8 cellular contexts compared by ENCODE assay signal in genomic region chr1:1943834-1944570, GRCh38. TPM values are rescaled to one million over a fixed set of nuclear protein-coding genes. Genes with fewer than 3 reads are reported as not detected.
DNase-seq lines count a peak whose midpoint lies in the region; ATAC-seq, FAIRE-seq and TF ChIP-seq lines count a peak whose summit lies in the region.

No MANE protein-coding gene starts in this region.

- H3K4me1 ChIP-seq in OCI-LY3 (ENCODE audit: low read length) (peaks cover 6% of the 10 kb centered on the region; the same call in 1 of the 2 replicates), trophoblast cell (ENCODE audit: control insufficient read depth in 1 of 2, insufficient read depth in 2 of 2, low read length in 2 of 2) (peaks cover 0 to 1% of the 10 kb centered on the region in 2 experiments), aorta (ENCODE audit: control insufficient read depth in 1 of 2, insufficient read depth in 2 of 2, low read length in 2 of 2) (no peaks in the 10 kb centered on the region)

- no peak overlapping the region for H3K23ac ChIP-seq in trophoblast cell (ENCODE audit: low read length)

- ATAC-seq in aorta (ENCODE audit: low FRiP score) (peak; percentile 69), GM18868 (IDR thresholded peaks at IDR 0.05; ENCODE audit: unreplicated experiment) (no peak)

- H3K9me3 ChIP-seq in OCI-LY3 (ENCODE audit: insufficient read depth, low read length): no peaks in the 10 kb centered on the region
- no peaks in the 10 kb centered on the region for H3K9me3 ChIP-seq in trophoblast cell (ENCODE audit: insufficient read depth, low read depth, low read length)
- no peaks in the 10 kb centered on the region for H3K9me3 ChIP-seq in aorta (ENCODE audit: control insufficient read depth, low read length)

- H2BK5ac ChIP-seq in trophoblast cell (ENCODE audit: low read depth, low read length, poor library complexity): no peak overlapping the region

- H4K20me1 ChIP-seq in OCI-LY3 (ENCODE audit: insufficient read depth, low read length): no peaks in the 10 kb centered on the region

- H3K18ac ChIP-seq in trophoblast cell (ENCODE audit: low read length): no peak overlapping the region

- H2BK12ac ChIP-seq in trophoblast cell (ENCODE audit: low read length): no peak overlapping the region

- no peaks in the 10 kb centered on the region for H3K9me3 Mint-ChIP-seq in activated T-helper 1 cell treated with anti-CD3 and anti-CD28 coated beads, Interleukin-12 subunit alpha, Interleukin-12 subunit beta, Interleukin-2, Interleukin-4 antibody, amounts not matched to agents 30 ng/mL and 10 ng/mL and 1 ng/mL, durations not matched to agents 14 hours and 24 hours and 36 hours

- no CpG with 5 or more reads among the region's 37 CpGs for WGBS in trophoblast cell (ENCODE audit: extremely low coverage, insufficient coverage, insufficient read length)
- 8 to 12% methylated on average over 35 to 37 of the region's 37 CpGs for WGBS in aorta, 2 donors

- H2AK5ac ChIP-seq in trophoblast cell (ENCODE audit: low read length): no peak overlapping the region

- H3K27me3 ChIP-seq in OCI-LY3 (ENCODE audit: low read depth, low read length): no peaks in the 10 kb centered on the region
- H3K27me3 ChIP-seq in trophoblast cell (ENCODE audit: insufficient read depth, low read length): no peaks in the 10 kb centered on the region
- no peaks in the 10 kb centered on the region for H3K27me3 ChIP-seq in aorta (ENCODE audit: control insufficient read depth in 1 of 2, insufficient read depth in 2 of 2, low read length in 1 of 2)

- H3K4me2 ChIP-seq in OCI-LY3 (ENCODE audit: low read length) (peak overlapping the region; percentile 81), trophoblast cell (ENCODE audit: low read length) (peak overlapping the region; percentile 66)

- no peak overlapping the region for H3K14ac ChIP-seq in trophoblast cell (ENCODE audit: low read length)

- H3K4ac ChIP-seq in trophoblast cell (ENCODE audit: low read depth, low read length): no peak overlapping the region

- H3K36me3 Mint-ChIP-seq in activated T-helper 1 cell treated with anti-CD3 and anti-CD28 coated beads, Interleukin-12 subunit alpha, Interleukin-12 subunit beta, Interleukin-2, Interleukin-4 antibody, amounts not matched to agents 30 ng/mL and 10 ng/mL and 1 ng/mL, durations not matched to agents 14 hours and 24 hours and 36 hours (ENCODE audit: low read depth): no peaks in the 10 kb centered on the region

- TF ChIP-seq POLR2A in GM12892 (IDR thresholded peaks at IDR 0.05; ENCODE audit: low read depth, low read length): no peak

- H3K79me2 ChIP-seq in OCI-LY3 (ENCODE audit: low read length) (no peaks in the 10 kb centered on the region), trophoblast cell (ENCODE audit: control insufficient read depth, insufficient read depth, low read length, poor library complexity) (no peaks in the 10 kb centered on the region)

- H4K91ac ChIP-seq in trophoblast cell (ENCODE audit: low read depth, low read length): no peak overlapping the region

- H3K27ac ChIP-seq in OCI-LY3 (ENCODE audit: low read length) (no peak overlapping the region), trophoblast cell (ENCODE audit: low read depth, low read length) (no peak overlapping the region), aorta (ENCODE audit: low read depth in 1 of 2, low read length in 2 of 2) (no peak overlapping the region)

- no peaks in the 10 kb centered on the region for H3K79me1 ChIP-seq in trophoblast cell (ENCODE audit: low read length)

- DNase-seq in 8988T (peak; percentile 78), GM12892 (ENCODE audit: insufficient read length) (peak; percentile 67), frontal cortex (ENCODE audit: low spot score in 2 of 2) (peak; percentile 63 to 79), trophoblast cell (peak; percentile 41 to 71), aorta (peak; percentile 48 to 85)
- DNase-seq in activated T-helper 1 cell treated with anti-CD3 and anti-CD28 coated beads, Interleukin-12 subunit alpha, Interleukin-12 subunit beta, Interleukin-2, Interleukin-4 antibody, amounts not matched to agents 30 ng/mL and 10 ng/mL and 1 ng/mL, durations not matched to agents 14 hours and 24 hours and 36 hours (ENCODE audit: low spot score): peak; percentile 24

- intact Hi-C loops in activated T-helper 1 cell treated with anti-CD3 and anti-CD28 coated beads, Interleukin-12 subunit alpha, Interleukin-12 subunit beta, Interleukin-2, Interleukin-4 antibody, amounts not matched to agents 30 ng/mL and 10 ng/mL and 1 ng/mL, durations not matched to agents 14 hours and 24 hours and 36 hours (cut with micrococcal nuclease): loop anchor here (5.0 kb wide), 1 partner anchor 103 kb away; no protein-coding TSS in a partner anchor
- intact Hi-C loops in aorta (cut with DNase I): loop anchor here in 1 of 2 donors (5.0 kb wide), 1 partner anchor 228 kb away; no protein-coding TSS in a partner anchor

- H3K9ac ChIP-seq in OCI-LY3 (ENCODE audit: low read length): peak overlapping the region; percentile 36; the same call in 1 of the 2 replicates
- H3K9ac ChIP-seq in trophoblast cell (ENCODE audit: low read length): no peak overlapping the region

- no peaks in the 10 kb centered on the region for H3K4me1 Mint-ChIP-seq in activated T-helper 1 cell treated with anti-CD3 and anti-CD28 coated beads, Interleukin-12 subunit alpha, Interleukin-12 subunit beta, Interleukin-2, Interleukin-4 antibody, amounts not matched to agents 30 ng/mL and 10 ng/mL and 1 ng/mL, durations not matched to agents 14 hours and 24 hours and 36 hours (ENCODE audit: low read depth)

- no peak overlapping the region for H3K4me3 Mint-ChIP-seq in activated T-helper 1 cell treated with anti-CD3 and anti-CD28 coated beads, Interleukin-12 subunit alpha, Interleukin-12 subunit beta, Interleukin-2, Interleukin-4 antibody, amounts not matched to agents 30 ng/mL and 10 ng/mL and 1 ng/mL, durations not matched to agents 14 hours and 24 hours and 36 hours

- H2AFZ ChIP-seq in OCI-LY3 (ENCODE audit: low read depth, low read length) (peak overlapping the region; percentile 95), trophoblast cell (ENCODE audit: insufficient read depth, low read length, poor library complexity) (no peak overlapping the region)

- no peaks in the 10 kb centered on the region for H3K27me3 Mint-ChIP-seq in activated T-helper 1 cell treated with anti-CD3 and anti-CD28 coated beads, Interleukin-12 subunit alpha, Interleukin-12 subunit beta, Interleukin-2, Interleukin-4 antibody, amounts not matched to agents 30 ng/mL and 10 ng/mL and 1 ng/mL, durations not matched to agents 14 hours and 24 hours and 36 hours (ENCODE audit: insufficient read depth)

- H4K12ac ChIP-seq in trophoblast cell (ENCODE audit: low read depth, low read length): no peak overlapping the region

- TF ChIP-seq CTCF in OCI-LY3 (IDR thresholded peaks at IDR 0.05; ENCODE audit: low read depth, low read length): peak; percentile 74

- H3K27ac Mint-ChIP-seq in activated T-helper 1 cell treated with anti-CD3 and anti-CD28 coated beads, Interleukin-12 subunit alpha, Interleukin-12 subunit beta, Interleukin-2, Interleukin-4 antibody, amounts not matched to agents 30 ng/mL and 10 ng/mL and 1 ng/mL, durations not matched to agents 14 hours and 24 hours and 36 hours: no peak overlapping the region

- FAIRE-seq in GM12892 (lab: Jason Lieb, UNC) (no peak), frontal cortex (lab: Jason Lieb, UNC) (no peak)

- H2BK120ac ChIP-seq in trophoblast cell (ENCODE audit: insufficient read depth, low read length, poor library complexity): no peak overlapping the region

- peak overlapping the region; percentile 71 for H3K4me3 ChIP-seq in OCI-LY3 (ENCODE audit: low read length)
- peak overlapping the region; percentile 51 for H3K4me3 ChIP-seq in trophoblast cell (ENCODE audit: low read depth, low read length)
- no peak overlapping the region for H3K4me3 ChIP-seq in aorta (ENCODE audit: low read length in 2 of 2)

- H4K8ac ChIP-seq in trophoblast cell (ENCODE audit: low read depth, low read length): no peak overlapping the region

- H3K36me3 ChIP-seq in OCI-LY3 (replicated peaks; ENCODE audit: low read depth, low read length): no peaks in the 10 kb centered on the region
- H3K36me3 ChIP-seq in trophoblast cell (ENCODE audit: control insufficient read depth in 1 of 2, insufficient read depth in 2 of 2, low read length in 2 of 2): no peaks in the 10 kb centered on the region
- H3K36me3 ChIP-seq in aorta (ENCODE audit: control insufficient read depth in 1 of 2, insufficient read depth in 2 of 2, low read length in 1 of 2): no peaks in the 10 kb centered on the region

RNA-seq across cellular contexts. Expression of gene TMEM52, which starts 24.9 kb away (rescaled TPM):
- not detected for polyA plus RNA-seq in GM12892 (2012; ENCODE audit: missing spikeins)
- total RNA-seq in activated T-helper 1 cell treated with anti-CD3 and anti-CD28 coated beads, Interleukin-12 subunit alpha, Interleukin-12 subunit beta, Interleukin-2, Interleukin-4 antibody, amounts not matched to agents 30 ng/mL and 10 ng/mL and 1 ng/mL, durations not matched to agents 14 hours and 24 hours and 36 hours: 0.99 and 1.5 TPM in 2 replicates
- total RNA-seq in frontal cortex: 1.6 TPM
- polyA plus RNA-seq in trophoblast cell (2013): 3.7 and 4.1 TPM in 2 replicates
- total RNA-seq in aorta: not detected
- under 1 TPM in 1 of 2 donors, not detected in 1; 0.13 TPM for polyA plus RNA-seq in aorta

RNA-seq across cellular contexts. Expression of gene CALML6, which starts 28.9 kb away (rescaled TPM):
- polyA plus RNA-seq in GM12892 (2012; ENCODE audit: missing spikeins): 0.32 TPM
- 0.36 and 0.51 TPM in 2 replicates for total RNA-seq in activated T-helper 1 cell treated with anti-CD3 and anti-CD28 coated beads, Interleukin-12 subunit alpha, Interleukin-12 subunit beta, Interleukin-2, Interleukin-4 antibody, amounts not matched to agents 30 ng/mL and 10 ng/mL and 1 ng/mL, durations not matched to agents 14 hours and 24 hours and 36 hours
- not detected for total RNA-seq in frontal cortex
- polyA plus RNA-seq in trophoblast cell (2013): 0.19 and 0.25 TPM in 2 replicates
- 1 to 10 TPM in 1 of 2 donors, not detected in 1; 1.1 TPM for total RNA-seq in aorta
- 1 to 10 TPM in 1 of 2 donors, not detected in 1; 4.5 TPM for polyA plus RNA-seq in aorta

RNA-seq across cellular contexts. Expression of gene GNB1, which starts 53.1 kb away (rescaled TPM):
- 164 TPM for polyA plus RNA-seq in GM12892 (2012; ENCODE audit: missing spikeins)
- 382 and 398 TPM in 2 replicates for total RNA-seq in activated T-helper 1 cell treated with anti-CD3 and anti-CD28 coated beads, Interleukin-12 subunit alpha, Interleukin-12 subunit beta, Interleukin-2, Interleukin-4 antibody, amounts not matched to agents 30 ng/mL and 10 ng/mL and 1 ng/mL, durations not matched to agents 14 hours and 24 hours and 36 hours
- total RNA-seq in frontal cortex (154 TPM), aorta (100 to 1,000 TPM; 299 to 312 TPM)
- 211 and 220 TPM in 2 replicates for polyA plus RNA-seq in trophoblast cell (2013)
- polyA plus RNA-seq in aorta: 100 to 1,000 TPM; 142 to 197 TPM

RNA-seq across cellular contexts. Expression of gene CFAP74, which starts 59.6 kb away (rescaled TPM):
- polyA plus RNA-seq in GM12892 (2012; ENCODE audit: missing spikeins): not detected
- not detected in 2 replicates for total RNA-seq in activated T-helper 1 cell treated with anti-CD3 and anti-CD28 coated beads, Interleukin-12 subunit alpha, Interleukin-12 subunit beta, Interleukin-2, Interleukin-4 antibody, amounts not matched to agents 30 ng/mL and 10 ng/mL and 1 ng/mL, durations not matched to agents 14 hours and 24 hours and 36 hours
- total RNA-seq in frontal cortex (0.41 TPM), aorta (under 1 TPM in 1 of 2 donors, not detected in 1; 0.36 TPM)
- polyA plus RNA-seq in trophoblast cell (2013): 0.03 and 0.15 TPM in 2 replicates
- not detected for polyA plus RNA-seq in aorta

Comparison
In these comparisons a context has a peak if more than half of its experiments do, and no peak if none do; other contexts are left out.
1. DNase-seq: peak in every context shown above with its lines; median percentile 78 in 8988T; 71 in frontal cortex; 67 in GM12892; 66 in aorta; 56 in trophoblast cell; 24 in activated T-helper 1 cell treated with anti-CD3 and anti-CD28 coated beads, Interleukin-12 subunit alpha, Interleukin-12 subunit beta, Interleukin-2, Interleukin-4 antibody, amounts not matched to agents 30 ng/mL and 10 ng/mL and 1 ng/mL, durations not matched to agents 14 hours and 24 hours and 36 hours.
2. H3K4me3 ChIP-seq: peak in OCI-LY3 (single experiment) and trophoblast cell (single experiment); none in aorta (0 of 2).